In the genomic region with DNA sequence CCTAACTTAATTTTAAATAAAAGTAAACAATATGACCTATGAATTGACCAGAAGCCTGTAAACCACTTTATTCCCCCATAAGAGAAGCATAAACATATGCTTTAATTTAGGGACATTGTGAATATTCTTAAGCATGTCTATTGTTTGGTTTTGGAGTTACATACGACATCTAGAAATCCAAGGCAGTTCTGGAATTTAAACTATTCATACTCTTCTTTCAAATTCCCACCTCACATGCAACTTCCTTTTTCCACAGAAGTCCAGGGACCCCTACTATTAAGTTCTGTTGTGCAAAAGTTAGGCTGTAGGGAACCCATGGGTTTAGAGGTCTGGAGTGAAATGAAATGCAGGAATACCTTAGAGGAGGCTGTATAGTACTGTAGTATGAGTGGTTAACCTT, we compare ENCODE assay signal across 10 cellular contexts. TPM values are rescaled to one million over a fixed set of nuclear protein-coding genes. Genes with fewer than 3 reads are reported as not detected.
DNase-seq lines count a peak whose midpoint lies in the region; ATAC-seq and TF ChIP-seq lines count a peak whose summit lies in the region.
"Had no signal": no experiment of that assay in that cellular context is flagged by ENCODE, and none has a peak within 500 bp of the region (broad histone marks: within the 10 kb centered on the region; RNA-seq: fewer than 3 reads in every experiment).

No MANE protein-coding gene starts in this region.

- H3K79me2 ChIP-seq in GM23338 (replicated peaks; ENCODE audit: insufficient read depth): peaks cover 65% of the 10 kb centered on the region

- peaks cover 12% of the 10 kb centered on the region for H3K27me3 Mint-ChIP-seq in GM23338 (ENCODE audit: insufficient read depth, low read depth, poor library complexity)
- H3K27me3 Mint-ChIP-seq in stimulated activated naive CD8-positive, alpha-beta T cell treated with anti-CD3 and anti-CD28 coated beads, Interleukin-15, amount 100 ng/mL, for 72 hours: no peaks in the 10 kb centered on the region

- H3K9me3 ChIP-seq in SK-N-MC (ENCODE audit: low read depth, low read length) (peaks cover 9% of the 10 kb centered on the region; the same call in 1 of the 2 replicates), aorta (ENCODE audit: control insufficient read depth, low read length) (peaks cover 2% of the 10 kb centered on the region)

- peaks cover 17% of the 10 kb centered on the region for H3K4me1 ChIP-seq in GM23338 (ENCODE audit: insufficient read depth)
- no peaks in the 10 kb centered on the region for H3K4me1 ChIP-seq in aorta (ENCODE audit: control insufficient read depth in 1 of 2, insufficient read depth in 2 of 2, low read length in 2 of 2)

- no peaks in the 10 kb centered on the region for H3K9me2 ChIP-seq in GM23338 (ENCODE audit: insufficient read depth)

- ATAC-seq in GM23338: no peak
- ATAC-seq in stimulated activated naive CD8-positive, alpha-beta T cell treated with anti-CD3 and anti-CD28 coated beads, Interleukin-15, amount 100 ng/mL, for 72 hours: no peak
- no peak for ATAC-seq in aorta (ENCODE audit: low FRiP score)

- TF ChIP-seq CTCF in GM23338 (conservative IDR thresholded peaks at IDR 0.05; ENCODE audit: low read depth in 2 of 2) (no peak), fibroblast of villous mesenchyme (IDR thresholded peaks at IDR 0.05; ENCODE audit: insufficient read depth, low read depth, low read length) (no peak)

- H3K9me3 Mint-ChIP-seq in GM23338: peaks cover 7% of the 10 kb centered on the region; the same call in 1 of the 3 replicates
- peaks cover 17 to 21% of the 10 kb centered on the region in 2 donors for H3K9me3 Mint-ChIP-seq in stimulated activated naive CD8-positive, alpha-beta T cell treated with anti-CD3 and anti-CD28 coated beads, Interleukin-15, amount 100 ng/mL, for 72 hours

- no peak overlapping the region for H3K27ac Mint-ChIP-seq in GM23338
- no peak overlapping the region for H3K27ac Mint-ChIP-seq in stimulated activated naive CD8-positive, alpha-beta T cell treated with anti-CD3 and anti-CD28 coated beads, Interleukin-15, amount 100 ng/mL, for 72 hours

- H3K27ac ChIP-seq in GM23338 (ENCODE audit: low read depth): no peak overlapping the region
- H3K27ac ChIP-seq in SK-N-MC: no peak overlapping the region
- no peak overlapping the region for H3K27ac ChIP-seq in aorta (ENCODE audit: low read depth in 1 of 2, low read length in 2 of 2)

- H3K9ac ChIP-seq in SK-N-MC (ENCODE audit: insufficient read length): peak overlapping the region; percentile 89

- peak overlapping the region; percentile 83 for H3K4me2 ChIP-seq in GM23338

- H3K36me3 ChIP-seq in GM23338 (ENCODE audit: insufficient read depth) (no peaks in the 10 kb centered on the region), SK-N-MC (ENCODE audit: insufficient read depth, low read length) (peaks cover 12% of the 10 kb centered on the region), aorta (ENCODE audit: control insufficient read depth in 1 of 2, insufficient read depth in 2 of 2, low read length in 1 of 2) (no peaks in the 10 kb centered on the region)

- WGBS in aorta, 2 donors: 7 to 13% methylated on average over 1 of the region's 1 CpG

- intact Hi-C loops in aorta (cut with DNase I): loop anchor here in 1 of 2 donors (10.0 kb wide), 1 partner anchor 64 kb away; no protein-coding TSS in a partner anchor

- H3K4me1 Mint-ChIP-seq in GM23338: peaks cover 28% of the 10 kb centered on the region
- H3K4me1 Mint-ChIP-seq in stimulated activated naive CD8-positive, alpha-beta T cell treated with anti-CD3 and anti-CD28 coated beads, Interleukin-15, amount 100 ng/mL, for 72 hours: peaks cover 66% of the 10 kb centered on the region

- no peak overlapping the region for H2AFZ ChIP-seq in GM23338

- H3F3A ChIP-seq in GM23338 (replicated peaks; ENCODE audit: low read depth): no peaks in the 10 kb centered on the region

- H4K20me1 ChIP-seq in GM23338 (replicated peaks; ENCODE audit: insufficient read depth): no peaks in the 10 kb centered on the region

- peak; percentile 36 for DNase-seq in GM23338 (ENCODE audit: low spot score)
- DNase-seq in SK-N-MC (ENCODE audit: low read depth, low spot score): no peak
- DNase-seq in fibroblast of villous mesenchyme (ENCODE audit: low read depth): no peak
- no peak for DNase-seq in stimulated activated naive CD8-positive, alpha-beta T cell treated with anti-CD3 and anti-CD28 coated beads, Interleukin-15, amount 100 ng/mL, for 72 hours
- DNase-seq in aorta: no peak
- DNase-seq in NCI-H510A treated with DMSO at 0.1 percent for 48 hours (lab: John Stamatoyannopoulos, UW): no peak
- DNase-seq in NCI-H1092 treated with DMSO at 0.1 percent for 48 hours (lab: John Stamatoyannopoulos, UW): no peak
- DNase-seq: cortex of kidney, NCI-H2081, spleen had no signal

- peak overlapping the region; percentile 79 for H3K4me3 ChIP-seq in GM23338
- H3K4me3 ChIP-seq in SK-N-MC: peak overlapping the region; percentile 100
- peak overlapping the region; percentile 89 for H3K4me3 ChIP-seq in fibroblast of villous mesenchyme (ENCODE audit: low read depth, low read length)
- H3K4me3 ChIP-seq in aorta (ENCODE audit: low read length in 2 of 2): peak overlapping the region in 1 of 2 donors; percentile 35

- peak overlapping the region; percentile 96 for H3K4me3 Mint-ChIP-seq in GM23338
- peak overlapping the region; percentile 50 to 52 for H3K4me3 Mint-ChIP-seq in stimulated activated naive CD8-positive, alpha-beta T cell treated with anti-CD3 and anti-CD28 coated beads, Interleukin-15, amount 100 ng/mL, for 72 hours

- H3K36me3 Mint-ChIP-seq in GM23338 (ENCODE audit: low read depth): peaks cover 8% of the 10 kb centered on the region; the same call in 2 of the 3 replicates

- H3K27me3 ChIP-seq in GM23338 (ENCODE audit: insufficient read depth) (no peaks in the 10 kb centered on the region), aorta (ENCODE audit: control insufficient read depth in 1 of 2, insufficient read depth in 2 of 2, low read length in 1 of 2) (no peaks in the 10 kb centered on the region)
- H3K27me3 ChIP-seq: spleen had no signal

TF ChIP-seq in GM23338, 12 proteins besides CTCF, POLR2A, EP300 and RAD21 (continues in another document):
- TF ChIP-seq, protein P1, sequence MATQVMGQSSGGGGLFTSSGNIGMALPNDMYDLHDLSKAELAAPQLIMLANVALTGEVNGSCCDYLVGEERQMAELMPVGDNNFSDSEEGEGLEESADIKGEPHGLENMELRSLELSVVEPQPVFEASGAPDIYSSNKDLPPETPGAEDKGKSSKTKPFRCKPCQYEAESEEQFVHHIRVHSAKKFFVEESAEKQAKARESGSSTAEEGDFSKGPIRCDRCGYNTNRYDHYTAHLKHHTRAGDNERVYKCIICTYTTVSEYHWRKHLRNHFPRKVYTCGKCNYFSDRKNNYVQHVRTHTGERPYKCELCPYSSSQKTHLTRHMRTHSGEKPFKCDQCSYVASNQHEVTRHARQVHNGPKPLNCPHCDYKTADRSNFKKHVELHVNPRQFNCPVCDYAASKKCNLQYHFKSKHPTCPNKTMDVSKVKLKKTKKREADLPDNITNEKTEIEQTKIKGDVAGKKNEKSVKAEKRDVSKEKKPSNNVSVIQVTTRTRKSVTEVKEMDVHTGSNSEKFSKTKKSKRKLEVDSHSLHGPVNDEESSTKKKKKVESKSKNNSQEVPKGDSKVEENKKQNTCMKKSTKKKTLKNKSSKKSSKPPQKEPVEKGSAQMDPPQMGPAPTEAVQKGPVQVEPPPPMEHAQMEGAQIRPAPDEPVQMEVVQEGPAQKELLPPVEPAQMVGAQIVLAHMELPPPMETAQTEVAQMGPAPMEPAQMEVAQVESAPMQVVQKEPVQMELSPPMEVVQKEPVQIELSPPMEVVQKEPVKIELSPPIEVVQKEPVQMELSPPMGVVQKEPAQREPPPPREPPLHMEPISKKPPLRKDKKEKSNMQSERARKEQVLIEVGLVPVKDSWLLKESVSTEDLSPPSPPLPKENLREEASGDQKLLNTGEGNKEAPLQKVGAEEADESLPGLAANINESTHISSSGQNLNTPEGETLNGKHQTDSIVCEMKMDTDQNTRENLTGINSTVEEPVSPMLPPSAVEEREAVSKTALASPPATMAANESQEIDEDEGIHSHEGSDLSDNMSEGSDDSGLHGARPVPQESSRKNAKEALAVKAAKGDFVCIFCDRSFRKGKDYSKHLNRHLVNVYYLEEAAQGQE (IDR thresholded peaks at IDR 0.05; ENCODE audit: unreplicated experiment): no peak
- TF ChIP-seq CREB1 (CRISPR knock-in tag; IDR thresholded peaks at IDR 0.05; ENCODE audit: low read depth) (no peak), EZH2 (IDR thresholded peaks at IDR 0.05; ENCODE audit: low read depth, unreplicated experiment) (no peak)

RNA-seq across cellular contexts. Expression of a gene that starts 2.1 kb away (rescaled TPM):
- total RNA-seq in GM23338 (2014; rRNA removed; shearing (Covaris generic)): 31.5 and 34.9 TPM in 2 replicates
- polyA plus RNA-seq in GM23338 (2016; fragmentation: Nextera tagmentation; extraction: Ambion mirVana): 5.7 and 7.8 TPM in 2 replicates
- 57.3 and 71.2 TPM in 2 replicates for total RNA-seq in fibroblast of villous mesenchyme
- total RNA-seq in aorta: 10 to 100 TPM; 27.7 to 36.7 TPM
- polyA plus RNA-seq in aorta: 1 to 10 TPM; 3.0 to 6.9 TPM
